In genomic region chr2:120866071-120866470, GRCh38 we compare ENCODE assay signal across 26 cellular contexts.
DNase-seq lines count a peak whose midpoint lies in the region; ATAC-seq, FAIRE-seq and TF ChIP-seq lines count a peak whose summit lies in the region.
"Had no signal": no experiment of that assay in that cellular context is flagged by ENCODE, and none has a peak within 500 bp of the region (broad histone marks: within the 10 kb centered on the region; RNA-seq: fewer than 3 reads in every experiment).

No MANE protein-coding gene starts in this region.

- 73% methylated on average over 5 of the region's 7 CpGs; no CpG with 5 or more reads in 1 of the 2 experiments for WGBS in H1 (ENCODE audit: extremely low coverage in 1 of 2, insufficient coverage in 1 of 2, insufficient read length in 1 of 2, insufficient replicate concordance in 2 of 2, low coverage in 1 of 2, low lambda C conversion rate in 2 of 2, missing lambda C conversion rate in 1 of 2), 2 experiments

- no peak overlapping the region for H3K14ac ChIP-seq in H1 (ENCODE audit: insufficient read length)

- no peak overlapping the region for H2BK12ac ChIP-seq in H1 (ENCODE audit: low read depth, low read length)

- H2BK20ac ChIP-seq in H1 (ENCODE audit: low read length) = no peak overlapping the region

- H3K9me3 ChIP-seq in H1 (ENCODE audit: insufficient read depth in 2 of 2, low read depth in 1 of 2, low read length in 1 of 2) (no peaks in the 10 kb centered on the region), neural progenitor cell (ENCODE audit: low read depth) (no peaks in the 10 kb centered on the region), upper lobe of right lung (no peaks in the 10 kb centered on the region)
- H3K9me3 ChIP-seq: SJCRH30 had no signal

- intact Hi-C loops in left ventricle myocardium superior (cut with micrococcal nuclease) = loop anchor here (10.0 kb wide), 1 partner anchor 121 kb away; no protein-coding TSS in a partner anchor
- intact Hi-C loops in cardiac septum (cut with DNase I) = loop anchor here (2.0 kb wide), 1 partner anchor 131 kb away; the partner anchor contains the start of gene GLI2
- intact Hi-C loops in upper lobe of right lung (cut with DNase I) = no loop called here

- peaks cover 22% of the 10 kb centered on the region for H3K79me1 ChIP-seq in H1 (ENCODE audit: low read depth, low read length)

- no peak for TF ChIP-seq EP300 in H1 (IDR thresholded peaks at IDR 0.05; ENCODE audit: borderline replicate concordance in 1 of 2, low read depth in 2 of 2, low read length in 2 of 2)

- POLR2A ChIA-PET in H1 (lab: Charles Lee; ENCODE audit: partially characterized antibody) = interaction anchor here (0.8 to 1.4 kb wide), 4 partner anchors 10 to 209 kb away, joined by 3 to 4 read pairs (median 3); no protein-coding TSS in a partner anchor

- peaks cover 0 to 42% of the 10 kb centered on the region in 2 experiments; a peak in 2 of 4 replicates for H3K79me2 ChIP-seq in H1 (ENCODE audit: control insufficient read depth in 1 of 2, insufficient read depth in 2 of 2, low read length in 2 of 2)
- H3K79me2 ChIP-seq in neural progenitor cell (ENCODE audit: low read depth) = peaks cover 85% of the 10 kb centered on the region

- H3K27me3 ChIP-seq in H1 (replicated peaks in 1 of 4; ENCODE audit: control insufficient read depth in 3 of 4, extremely low read depth in 1 of 4, insufficient read depth in 3 of 4, low read length in 3 of 4) = peaks cover 0 to 4% (median 0%) of the 10 kb centered on the region in 4 experiments; a peak in 1 of 7 replicates
- H3K27me3 ChIP-seq in neural progenitor cell = no peaks in the 10 kb centered on the region
- H3K27me3 ChIP-seq in upper lobe of right lung = peaks cover 32% of the 10 kb centered on the region
- H3K27me3 ChIP-seq: SJCRH30 had no signal

- CTCF ChIA-PET in H1 (lab: Charles Lee; ENCODE audit: partially characterized antibody) = interaction anchor here (0.7 to 17.5 kb wide), 10 partner anchors 8 to 171 kb away, joined by 3 to 158 read pairs (median 6); no protein-coding TSS in a partner anchor

- H2AK5ac ChIP-seq in H1 (ENCODE audit: low read depth, low read length) = no peak overlapping the region

- H4K91ac ChIP-seq in H1 (replicated peaks; ENCODE audit: insufficient read length, low read length) = no peak overlapping the region

- H3K27ac Mint-ChIP-seq in neural progenitor cell = no peak overlapping the region
- H3K27ac Mint-ChIP-seq: CD8-positive, alpha-beta memory T cell had no signal

- H4K8ac ChIP-seq in H1 (ENCODE audit: extremely low read depth, insufficient read depth, low read length) = no peak overlapping the region

- H3K4me2 ChIP-seq in H1 (ENCODE audit: insufficient read depth in 1 of 2, low read depth in 2 of 2, low read length in 2 of 2) (no peak overlapping the region), neural progenitor cell (no peak overlapping the region)

- H3K4ac ChIP-seq in H1 (replicated peaks; ENCODE audit: insufficient read length, low read depth, low read length) = no peak overlapping the region

- no peak overlapping the region for H3K27ac ChIP-seq in H1 (ENCODE audit: low read depth, low read length)
- no peak overlapping the region for H3K27ac ChIP-seq in neural progenitor cell
- H3K27ac ChIP-seq in upper lobe of right lung = no peak overlapping the region
- H3K27ac ChIP-seq: C4-2B, HL-60, SJCRH30 had no signal

- no peak overlapping the region for H2BK120ac ChIP-seq in H1 (replicated peaks; ENCODE audit: low read depth, low read length)

- no peak overlapping the region for H3K9ac ChIP-seq in H1 (replicated peaks in 1 of 4; ENCODE audit: extremely low read depth in 1 of 4, low read depth in 3 of 4, low read length in 3 of 4)
- H3K9ac ChIP-seq in neural progenitor cell = no peak overlapping the region

- H2AFZ ChIP-seq in H1 (ENCODE audit: low read length) = no peak overlapping the region
- H2AFZ ChIP-seq in neural progenitor cell (replicated peaks) = no peak overlapping the region

- FAIRE-seq in H1 (lab: Jason Lieb, UNC) = no peak
- FAIRE-seq: G401.6, GM12892, GM18507, H54 had no signal

- no peak overlapping the region for H4K5ac ChIP-seq in H1 (ENCODE audit: insufficient read length, low read depth, low read length)

- H3F3A ChIP-seq in neural progenitor cell (ENCODE audit: low read depth) = peaks cover 6% of the 10 kb centered on the region

- no peak overlapping the region for H3K56ac ChIP-seq in H1 (replicated peaks; ENCODE audit: insufficient read length, low read depth, low read length)

- peaks cover 68% of the 10 kb centered on the region for H3K4me1 Mint-ChIP-seq in neural progenitor cell
- H3K4me1 Mint-ChIP-seq: CD8-positive, alpha-beta memory T cell had no signal

- no peak for TF ChIP-seq RAD21 in H1 (IDR thresholded peaks at IDR 0.05 in 1 of 2, conservative IDR thresholded peaks at IDR 0.05 in 1 of 2; ENCODE audit: low read depth in 2 of 2, low read length in 2 of 2)

- in situ Hi-C loops in GM13976 (cut with MboI; ENCODE audit: low sequenced_read_pairs, unreplicated experiment) = no loop called here

- ATAC-seq in left ventricle myocardium superior (no peak), upper lobe of right lung (no peak)
- ATAC-seq: Panc1 had no signal

- H3K36me3 Mint-ChIP-seq in neural progenitor cell = peaks cover 5% of the 10 kb centered on the region
- H3K36me3 Mint-ChIP-seq: CD8-positive, alpha-beta memory T cell had no signal

- H4K20me1 ChIP-seq in H1 (replicated peaks in 1 of 2; ENCODE audit: control insufficient read depth in 1 of 2, insufficient read depth in 2 of 2, low read length in 2 of 2) (peaks cover 33 to 36% of the 10 kb centered on the region in 2 experiments), neural progenitor cell (ENCODE audit: low read depth) (peaks cover 100% of the 10 kb centered on the region)

- no peak for TF ChIP-seq POLR2A in H1 (IDR thresholded peaks at IDR 0.05; ENCODE audit: control extremely low read depth in 1 of 2, low read depth in 2 of 2, low read length in 2 of 2)

- H3K4me3 Mint-ChIP-seq in neural progenitor cell = peak overlapping the region; percentile 7
- H3K4me3 Mint-ChIP-seq: CD8-positive, alpha-beta memory T cell had no signal

- H3K27me3 Mint-ChIP-seq in neural progenitor cell (ENCODE audit: insufficient read depth, low read depth) = peaks cover 11% of the 10 kb centered on the region

- no peaks in the 10 kb centered on the region for H3K36me3 ChIP-seq in H1 (ENCODE audit: control insufficient read depth in 2 of 4, insufficient read depth in 4 of 4, low read length in 3 of 4)
- no peaks in the 10 kb centered on the region for H3K36me3 ChIP-seq in neural progenitor cell
- no peaks in the 10 kb centered on the region for H3K36me3 ChIP-seq in upper lobe of right lung
- H3K36me3 ChIP-seq: SJCRH30 had no signal

- no peak overlapping the region for H2BK5ac ChIP-seq in H1 (ENCODE audit: low read depth, low read length)

- H3K23ac ChIP-seq in H1 (ENCODE audit: insufficient read length) = no peak overlapping the region

- H3K4me1 ChIP-seq in H1 (replicated peaks in 1 of 4; ENCODE audit: control insufficient read depth in 3 of 4, insufficient read depth in 4 of 4, low read length in 3 of 4) (peaks cover 14 to 49% (median 23%) of the 10 kb centered on the region in 4 experiments), neural progenitor cell (peaks cover 34% of the 10 kb centered on the region), upper lobe of right lung (no peaks in the 10 kb centered on the region)

- H3K23me2 ChIP-seq in H1 (ENCODE audit: low read depth, low read length) = no peaks in the 10 kb centered on the region

- no peak overlapping the region for H3K4me3 ChIP-seq in H1 (ENCODE audit: extremely low read depth in 1 of 4, insufficient read depth in 2 of 4, low read depth in 3 of 4, low read length in 4 of 4)
- H3K4me3 ChIP-seq in neural progenitor cell = no peak overlapping the region
- no peak overlapping the region for H3K4me3 ChIP-seq in upper lobe of right lung
- H3K4me3 ChIP-seq: SJCRH30 had no signal

- DNase-seq in left ventricle myocardium superior = peak; percentile 18
- DNase-seq in cardiac septum (ENCODE audit: low spot score) = no peak
- no peak for DNase-seq in H1 (ENCODE audit: low read depth in 1 of 2, low spot score in 2 of 2)
- DNase-seq in neural progenitor cell (ENCODE audit: low spot score) = no peak
- peak; percentile 43 for DNase-seq in upper lobe of right lung
- no peak for DNase-seq in SKM-1 treated with dmso at 0.1 percent for 144 hours (lab: John Stamatoyannopoulos, UW; ENCODE audit: unreplicated experiment)
- no peak for DNase-seq in GM13976 (ENCODE audit: low spot score)
- no peak for DNase-seq in activated CD8-positive, alpha-beta memory T cell treated with anti-CD3 and anti-CD28 coated beads, Interleukin-2, amount 50 U/mL, for 48 hours
- DNase-seq: Calu3; CD8-positive, alpha-beta memory T cell; DMS153; KG1; NCI-H1092; NCI-H1436 treated with DMSO at 0.1 percent for 48 hours; NCI-H1930; NCI-H2227 treated with DMSO at 0.1 percent for 48 hours; NCI-H510A treated with DMSO at 0.1 percent for 48 hours; NCI-H774; SJCRH30 had no signal

- no peaks in the 10 kb centered on the region for H3K9me3 Mint-ChIP-seq in neural progenitor cell

- TF ChIP-seq CTCF in H1 (IDR thresholded peaks at IDR 0.05; ENCODE audit: control extremely low read depth in 1 of 3, insufficient read depth in 1 of 3, low read depth in 1 of 3, low read length in 3 of 3) (no peak), neural progenitor cell (IDR thresholded peaks at IDR 0.05) (no peak), upper lobe of right lung (IDR thresholded peaks at IDR 0.05) (no peak), GM13976 (IDR thresholded peaks at IDR 0.05; ENCODE audit: borderline replicate concordance, control extremely low read depth, extremely low read depth, insufficient read depth, missing control alignments) (no peak)

- 0 out of 2 replicates have a peak overlapping the region, but pooled peaks have one; percentile 27 for H3K18ac ChIP-seq in H1 (ENCODE audit: extremely low read depth, low read length)

- no peak overlapping the region for H2BK15ac ChIP-seq in H1 (ENCODE audit: low read length)

TF ChIP-seq in H1, 55 proteins besides CTCF, POLR2A, EP300 and RAD21 (continues in another document):
- TF ChIP-seq HDAC6 (IDR thresholded peaks at IDR 0.05; ENCODE audit: low read depth, low read length) (no peak), PHF8 (conservative IDR thresholded peaks at IDR 0.05; ENCODE audit: low read depth, low read length) (no peak), BACH1 (IDR thresholded peaks at IDR 0.05; ENCODE audit: low read length) (no peak), CTBP2 (IDR thresholded peaks at IDR 0.05; ENCODE audit: borderline replicate concordance, insufficient read depth, insufficient read length, low read length) (no peak), SIX5 (IDR thresholded peaks at IDR 0.05; ENCODE audit: low read depth, low read length) (no peak), SIRT6 (IDR thresholded peaks at IDR 0.05; ENCODE audit: low read length) (no peak), POU5F1 (IDR thresholded peaks at IDR 0.05; ENCODE audit: low read depth, low read length) (no peak), E2F6 (IDR thresholded peaks at IDR 0.05) (no peak)

Comparison
In these comparisons a context has a peak if more than half of its experiments do, and no peak if none do; other contexts are left out.
1. DNase-seq: peak in left ventricle myocardium superior (single experiment) and upper lobe of right lung (single experiment); none in cardiac septum (single experiment), H1 (0 of 2), neural progenitor cell (single experiment), SKM-1 treated with dmso at 0.1 percent for 144 hours (single experiment), GM13976 (single experiment) and activated CD8-positive, alpha-beta memory T cell treated with anti-CD3 and anti-CD28 coated beads, Interleukin-2, amount 50 U/mL, for 48 hours (single experiment).